In the genomic region with DNA sequence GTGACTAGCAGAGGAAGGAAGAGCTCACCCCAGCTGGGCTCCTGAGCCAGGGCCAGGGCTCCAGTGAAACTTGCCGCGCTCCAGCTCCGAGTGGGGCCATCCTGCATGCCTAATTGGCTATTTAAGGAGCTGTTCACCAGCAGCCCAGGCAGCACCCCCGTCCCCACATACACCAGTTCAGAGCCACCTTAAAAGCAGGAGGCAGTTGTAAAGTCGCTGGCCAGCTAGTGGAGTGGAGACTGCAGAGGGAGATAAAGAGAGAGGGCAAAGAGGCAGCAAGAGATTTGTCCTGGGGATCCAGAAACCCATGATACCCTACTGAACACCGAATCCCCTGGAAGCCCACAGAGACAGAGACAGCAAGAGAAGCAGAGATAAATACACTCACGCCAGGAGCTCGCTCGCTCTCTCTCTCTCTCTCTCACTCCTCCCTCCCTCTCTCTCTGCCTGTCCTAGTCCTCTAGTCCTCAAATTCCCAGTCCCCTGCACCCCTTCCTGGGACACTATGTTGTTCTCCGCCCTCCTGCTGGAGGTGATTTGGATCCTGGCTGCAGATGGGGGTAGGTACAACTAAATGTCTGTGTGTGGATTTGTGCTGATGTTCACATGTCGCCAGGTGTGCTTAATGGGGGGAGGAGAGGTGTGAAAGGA, we compare ENCODE assay signal across 9 cellular contexts. TPM values are rescaled to one million over a fixed set of nuclear protein-coding genes. Genes with fewer than 3 reads are reported as not detected.
DNase-seq lines count a peak whose midpoint lies in the region; FAIRE-seq and TF ChIP-seq lines count a peak whose summit lies in the region.
"Had no signal": no experiment of that assay in that cellular context is flagged by ENCODE, and none has a peak within 500 bp of the region (broad histone marks: within the 10 kb centered on the region; RNA-seq: fewer than 3 reads in every experiment).

A gene (plus strand): TSS at position 151 of the 651 bp plus-strand sequence. CDS start 355 bp downstream, at position 506.

- peak within 1 kb of the TSS; percentile 72 for H2AFZ ChIP-seq in keratinocyte (ENCODE audit: control insufficient read depth, low read length)
- H2AFZ ChIP-seq in smooth muscle cell (ENCODE audit: low read depth) = peak within 1 kb of the TSS; percentile 75

- WGBS in smooth muscle cell (ENCODE audit: low lambda C conversion rate) = 13% methylated on average over 11 of the region's 11 CpGs

- H3K4me1 ChIP-seq in keratinocyte (ENCODE audit: control insufficient read depth, extremely low read depth, insufficient read depth, low read length) (peaks cover 44% of the 10 kb centered on the region), smooth muscle cell (ENCODE audit: low read depth) (peaks cover 18% of the 10 kb centered on the region), BE2C (peaks cover 4% of the 10 kb centered on the region)

- no peaks in the 10 kb centered on the region for H3F3A ChIP-seq in smooth muscle cell (ENCODE audit: low read depth)

- no peaks in the 10 kb centered on the region for H4K20me1 ChIP-seq in keratinocyte (ENCODE audit: control insufficient read depth, extremely low read depth, insufficient read depth, low read length)
- H4K20me1 ChIP-seq in smooth muscle cell (ENCODE audit: low read depth) = no peaks in the 10 kb centered on the region

- TF ChIP-seq CTCF in keratinocyte (optimal IDR thresholded peaks at IDR 0.05 in 1 of 3, IDR thresholded peaks at IDR 0.05 in 1 of 3, conservative IDR thresholded peaks at IDR 0.05 in 1 of 3; ENCODE audit: extremely low read depth in 1 of 3, insufficient read depth in 2 of 3, low read length in 3 of 3) (no peak), smooth muscle cell (IDR thresholded peaks at IDR 0.05; ENCODE audit: borderline replicate concordance, insufficient read depth, poor library complexity, severe bottlenecking) (no peak), BE2C (IDR thresholded peaks at IDR 0.05; ENCODE audit: low read depth, low read length) (no peak)

- H3K79me2 ChIP-seq in keratinocyte (ENCODE audit: control insufficient read depth, insufficient read depth, low read length) (no peaks in the 10 kb centered on the region), smooth muscle cell (ENCODE audit: low read depth) (no peaks in the 10 kb centered on the region)

- H3K9me1 ChIP-seq in keratinocyte (ENCODE audit: control insufficient read depth, extremely low read depth, insufficient read depth, low read length) = peaks cover 2% of the 10 kb centered on the region

- H3K27ac ChIP-seq in keratinocyte (ENCODE audit: control insufficient read depth, insufficient read depth, low read length) (no peak within 1 kb of the TSS), smooth muscle cell (ENCODE audit: low read depth) (no peak within 1 kb of the TSS)

- H3K36me3 ChIP-seq in keratinocyte (ENCODE audit: control insufficient read depth in 2 of 2, extremely low read depth in 1 of 2, insufficient read depth in 2 of 2, low read length in 2 of 2) = no peaks in the 10 kb centered on the region
- no peaks in the 10 kb centered on the region for H3K36me3 ChIP-seq in smooth muscle cell (ENCODE audit: low read depth)
- H3K36me3 ChIP-seq in BE2C = no peaks in the 10 kb centered on the region

- FAIRE-seq in keratinocyte (lab: Jason Lieb, UNC) = no peak

- dilution Hi-C loops in keratinocyte (cut with MboI; ENCODE audit: extremely low pct_ligation_motif_present, low sequenced_read_pairs) = no loop called here

- peak; percentile 59 to 79 for DNase-seq in NCI-H526 (lab: John Stamatoyannopoulos, UW)
- peak; percentile 74 for DNase-seq in cerebellar cortex (ENCODE audit: low spot score)
- DNase-seq in keratinocyte (ENCODE audit: low read depth, low spot score) = no peak
- no peak for DNase-seq in smooth muscle cell (lab: John Stamatoyannopoulos, UW; ENCODE audit: unreplicated experiment)
- no peak for DNase-seq in SKM-1 (lab: John Stamatoyannopoulos, UW; ENCODE audit: unreplicated experiment)
- DNase-seq in BE2C = no peak
- DNase-seq in NCI-H748 (lab: John Stamatoyannopoulos, UW; ENCODE audit: unreplicated experiment) = no peak
- DNase-seq: activated T-cell treated with anti-CD3 and anti-CD28 coated beads, Interleukin-2, amount 50 U/mL, for 4 hours had no signal

- H3K9ac ChIP-seq in keratinocyte (ENCODE audit: control insufficient read depth, extremely low read depth, insufficient read depth, low read length) = no peak within 1 kb of the TSS
- H3K9ac ChIP-seq in smooth muscle cell (ENCODE audit: low read depth) = no peak within 1 kb of the TSS

- no peak within 1 kb of the TSS for H3K4me3 ChIP-seq in keratinocyte (ENCODE audit: control insufficient read depth in 2 of 3, extremely low read depth in 1 of 3, insufficient read depth in 2 of 3, low read depth in 1 of 3, low read length in 3 of 3)
- no peak within 1 kb of the TSS for H3K4me3 ChIP-seq in smooth muscle cell
- no peak within 1 kb of the TSS for H3K4me3 ChIP-seq in BE2C (ENCODE audit: low read depth, low read length)

- H3K4me2 ChIP-seq in keratinocyte (ENCODE audit: control insufficient read depth, extremely low read depth, insufficient read depth, low read depth, low read length) (peak within 1 kb of the TSS; percentile 98), smooth muscle cell (peak within 1 kb of the TSS; percentile 86)

- H3K27me3 ChIP-seq in keratinocyte (ENCODE audit: control insufficient read depth, extremely low read depth, insufficient read depth, low read length) (no peaks in the 10 kb centered on the region), smooth muscle cell (ENCODE audit: low read depth) (no peaks in the 10 kb centered on the region), BE2C (no peaks in the 10 kb centered on the region)

- H3K9me3 ChIP-seq in keratinocyte (ENCODE audit: control insufficient read depth, low read depth, low read length) = no peaks in the 10 kb centered on the region
- H3K9me3 ChIP-seq in smooth muscle cell (replicated peaks; ENCODE audit: low read depth) = no peaks in the 10 kb centered on the region
- H3K9me3 ChIP-seq in BE2C = no peaks in the 10 kb centered on the region

RNA-seq across cellular contexts. Expression of the gene that starts here (rescaled TPM):
- 0.24 to 0.59 TPM (median 0.28 TPM) in 3 replicates for polyA plus RNA-seq in keratinocyte
- not detected for polyA plus RNA-seq in keratinocyte (2011; ENCODE audit: low read depth)
- polyA plus RNA-seq in keratinocyte (2011; cell fraction: cytosol; rRNA removed) = 0.52 and 0.55 TPM in 2 replicates
- polyA plus RNA-seq in keratinocyte (2011; cell fraction: nucleus; rRNA removed) = 0.15 and 0.16 TPM in 2 replicates
- 0.54 and 0.71 TPM in 2 replicates for polyA plus RNA-seq in keratinocyte (2012; ENCODE audit: low replicate concordance)
- 0.16 to 0.64 TPM in 2 of 3 replicates, not detected in the other for polyA minus RNA-seq in keratinocyte
- polyA minus RNA-seq in keratinocyte (2011; cell fraction: cytosol; rRNA and poly(A)+ RNA removed) = not detected
- not detected in 2 replicates for polyA minus RNA-seq in keratinocyte (2011; cell fraction: nucleus; rRNA and poly(A)+ RNA removed)
- 0.22 TPM in 1 of 2 replicates, not detected in the other for total RNA-seq in smooth muscle cell
- 0.59 and 0.91 TPM in 2 replicates for polyA plus RNA-seq in smooth muscle cell
- 2.8 TPM for polyA plus RNA-seq in BE2C (2012; ENCODE audit: insufficient read depth, insufficient read length, low read depth)
- total RNA-seq: activated T-cell treated with anti-CD3 and anti-CD28 coated beads, Interleukin-2, amount 50 U/mL, for 4 hours; RPMI7951 had no signal

Comparison
In these comparisons a context has a peak if more than half of its experiments do, and no peak if none do; other contexts are left out.
1. DNase-seq: peak in NCI-H526 (2 of 2) and cerebellar cortex (single experiment); none in keratinocyte (single experiment), smooth muscle cell (single experiment), SKM-1 (single experiment), BE2C (single experiment) and NCI-H748 (single experiment).